Comparison of ENCODE assay signal across 16 cellular contexts in the genomic region with DNA sequence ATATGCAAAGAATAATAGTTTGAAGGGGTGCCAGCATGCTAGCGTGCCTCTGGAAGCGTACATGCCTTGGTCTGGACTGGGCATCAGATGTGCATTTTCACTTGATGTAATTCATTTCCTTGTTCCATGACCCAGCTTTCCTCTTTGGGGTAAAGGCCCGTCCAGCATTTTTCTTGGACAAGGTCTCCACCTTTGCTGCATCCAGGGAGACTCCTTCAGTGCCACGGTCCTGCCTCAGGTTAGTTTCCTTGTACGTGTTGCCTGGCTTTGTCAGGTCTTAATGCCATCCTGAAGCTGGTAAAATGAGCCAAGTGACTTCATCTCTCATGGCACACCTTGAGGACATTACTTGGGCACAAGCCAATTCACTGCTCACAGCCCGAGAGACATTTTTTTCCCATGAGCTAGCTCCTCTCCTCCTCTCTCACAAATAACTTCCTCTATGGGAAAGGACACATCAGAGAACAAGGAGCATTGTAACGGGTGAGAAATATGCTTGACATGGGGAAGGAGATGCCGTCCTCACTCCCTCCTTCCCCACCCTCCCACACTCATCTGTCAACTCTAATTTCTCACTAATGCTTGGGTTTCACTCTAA. TPM values are rescaled to one million over a fixed set of nuclear protein-coding genes. Genes with fewer than 3 reads are reported as not detected.
A peak's percentile ranks its signal among the peaks of the same experiment; 100 is the strongest.
DNase-seq lines count a peak whose midpoint lies in the region; ATAC-seq and TF ChIP-seq lines count a peak whose summit lies in the region.
"Had no signal": no experiment of that assay in that cellular context is flagged by ENCODE, and none has a peak within 500 bp of the region (broad histone marks: within the 10 kb centered on the region; RNA-seq: fewer than 3 reads in every experiment).

No MANE protein-coding gene starts in this region.

- H3K4me3 ChIP-seq in Panc1 (ENCODE audit: low read depth in 2 of 2, low read length in 2 of 2) (peak overlapping the region; percentile 16 to 45), esophagus muscularis mucosa (no peak overlapping the region), prostate gland (no peak overlapping the region), dorsolateral prefrontal cortex (no peak overlapping the region)
- H3K4me3 ChIP-seq: BLaER1 treated with 17β-estradiol and CSF1 and Interleukin-3, amounts not matched to agents 10 nM and 100 nM had no signal

- WGBS in esophagus muscularis mucosa, result 55% methylated on average over 8 of the region's 8 CpGs
- 36% methylated on average over 8 of the region's 8 CpGs for WGBS in prostate gland

- peak overlapping the region; percentile 94 for H3K27ac Mint-ChIP-seq in Calu3 (ENCODE audit: unreplicated experiment)
- H3K27ac Mint-ChIP-seq: activated CD8-positive, alpha-beta T cell treated with anti-CD3 and anti-CD28 coated beads, Interleukin-2, amount 10 ng/mL, durations not matched to agents 7 days and 5 days; activated naive CD4-positive, alpha-beta T cell treated with anti-CD3 and anti-CD28 coated beads, Interleukin-2, amount 50 U/mL, for 72 hours; nephron; stimulated activated naive CD8-positive, alpha-beta T cell treated with anti-CD3 and anti-CD28 coated beads, Interleukin-15, amount 100 ng/mL, for 72 hours; T-helper 1 cell treated with Interleukin-12 subunit alpha and Interleukin-12 subunit beta and Interleukin-4 antibody, amounts not matched to agents 30 μg/mL and 1 μg/mL, for 36 hours had no signal

- ATAC-seq in Panc1 (peak; percentile 80), GM18861 (IDR thresholded peaks at IDR 0.05; ENCODE audit: unreplicated experiment) (no peak)
- ATAC-seq: activated CD8-positive, alpha-beta T cell treated with anti-CD3 and anti-CD28 coated beads, Interleukin-2, amount 10 ng/mL, durations not matched to agents 7 days and 5 days; activated naive CD4-positive, alpha-beta T cell treated with anti-CD3 and anti-CD28 coated beads, Interleukin-2, amount 50 U/mL, for 72 hours; stimulated activated naive CD8-positive, alpha-beta T cell treated with anti-CD3 and anti-CD28 coated beads, Interleukin-15, amount 100 ng/mL, for 72 hours had no signal

- H3K9me3 ChIP-seq in Panc1 (ENCODE audit: control insufficient read depth, insufficient read depth, low read depth, low read length) (peaks cover 9% of the 10 kb centered on the region), esophagus muscularis mucosa (peaks cover 0 to 9% (median 4%) of the 10 kb centered on the region in 4 donors), prostate gland (no peaks in the 10 kb centered on the region)

- TF ChIP-seq CTCF in Calu3 (IDR thresholded peaks at IDR 0.05; ENCODE audit: unreplicated experiment) (no peak), Panc1 (IDR thresholded peaks at IDR 0.05) (no peak), esophagus muscularis mucosa (IDR thresholded peaks at IDR 0.05) (no peak), prostate gland (IDR thresholded peaks at IDR 0.05) (no peak), dorsolateral prefrontal cortex (IDR thresholded peaks at IDR 0.05 in 54 of 56, conservative IDR thresholded peaks at IDR 0.05 in 2 of 56; ENCODE audit: low read depth in 1 of 56, partially characterized antibody in 56 of 56) (no peak)

- no peak for TF ChIP-seq EP300 in esophagus muscularis mucosa (IDR thresholded peaks at IDR 0.05)

- peaks cover 2% of the 10 kb centered on the region for H3K9me3 Mint-ChIP-seq in Calu3 (ENCODE audit: low read depth, unreplicated experiment)

- H3K27ac ChIP-seq in Panc1 (ENCODE audit: low read length) (peak overlapping the region; percentile 90), esophagus muscularis mucosa (replicated peaks in 1 of 4) (no peak overlapping the region), prostate gland (no peak overlapping the region), dorsolateral prefrontal cortex (no peak overlapping the region)
- H3K27ac ChIP-seq: BLaER1 treated with 17β-estradiol and CSF1 and Interleukin-3, amounts not matched to agents 10 nM and 100 nM had no signal

- intact Hi-C loops in Calu3 (cut with micrococcal nuclease; ENCODE audit: unreplicated experiment) (loop anchor here (1.0 to 5.0 kb wide), 4 partner anchors 33 to 233 kb away; no protein-coding TSS in a partner anchor), Panc1 (cut with micrococcal nuclease; ENCODE audit: unreplicated experiment) (loop anchor here (5.0 to 10.0 kb wide), 2 partner anchors 181 to 288 kb away; no protein-coding TSS in a partner anchor), esophagus muscularis mucosa (cut with DNase I) (no loop called here), prostate gland (cut with DNase I) (no loop called here), dorsolateral prefrontal cortex (cut with DNase I) (no loop called here)

- CTCF ChIA-PET in Calu3 (lab: Charles Lee), result interaction anchor here (0.7 to 1.7 kb wide), 17 partner anchors 10 to 259 kb away, joined by 3 to 19 read pairs (median 4); a partner anchor contains a TSS
- CTCF ChIA-PET in Panc1 (lab: Charles Lee), result interaction anchor here (0.7 kb wide), 1 partner anchor 41 kb away, joined by 3 read pairs; no protein-coding TSS in a partner anchor

- no peaks in the 10 kb centered on the region for H3K27me3 Mint-ChIP-seq in Calu3 (ENCODE audit: unreplicated experiment)

- H3K36me3 Mint-ChIP-seq in Calu3 (ENCODE audit: insufficient read depth, unreplicated experiment), result peaks cover 23% of the 10 kb centered on the region

- H3K4me1 ChIP-seq in Panc1 (ENCODE audit: control insufficient read depth, insufficient read depth, low read length) (peaks cover 27% of the 10 kb centered on the region), esophagus muscularis mucosa (peaks cover 0 to 7% (median 0%) of the 10 kb centered on the region in 4 donors), prostate gland (replicated peaks) (no peaks in the 10 kb centered on the region)

- no TSS peak for BruUV-seq in Calu3 (replicated peaks; lab: Mats Ljungman, UMichigan)
- no TSS peak for BruUV-seq in Panc1 (replicated peaks; lab: Mats Ljungman, UMichigan)

- H3K36me3 ChIP-seq in Panc1 (ENCODE audit: control insufficient read depth, insufficient read depth, low read length) (no peaks in the 10 kb centered on the region), esophagus muscularis mucosa (no peaks in the 10 kb centered on the region), prostate gland (no peaks in the 10 kb centered on the region)
- H3K36me3 ChIP-seq: BLaER1 treated with 17β-estradiol and CSF1 and Interleukin-3, amounts not matched to agents 10 nM and 100 nM had no signal

- no peaks in the 10 kb centered on the region for H3K27me3 ChIP-seq in Panc1 (ENCODE audit: control insufficient read depth, insufficient read depth, low read length)
- no peaks in the 10 kb centered on the region for H3K27me3 ChIP-seq in esophagus muscularis mucosa
- H3K27me3 ChIP-seq in prostate gland (replicated peaks; ENCODE audit: insufficient read depth), result no peaks in the 10 kb centered on the region
- H3K27me3 ChIP-seq in dorsolateral prefrontal cortex, result no peaks in the 10 kb centered on the region
- H3K27me3 ChIP-seq: BLaER1 treated with 17β-estradiol and CSF1 and Interleukin-3, amounts not matched to agents 10 nM and 100 nM had no signal

- POLR2A ChIA-PET in Panc1 (lab: Charles Lee), result interaction anchor here (0.8 to 0.9 kb wide), 3 partner anchors 13 to 20 kb away, joined by 3 to 7 read pairs (median 3); no protein-coding TSS in a partner anchor

- H3K4me3 Mint-ChIP-seq in Calu3 (ENCODE audit: low read depth, unreplicated experiment), result peak overlapping the region; percentile 44
- H3K4me3 Mint-ChIP-seq: activated CD8-positive, alpha-beta T cell treated with anti-CD3 and anti-CD28 coated beads, Interleukin-2, amount 10 ng/mL, durations not matched to agents 7 days and 5 days; nephron; stimulated activated naive CD8-positive, alpha-beta T cell treated with anti-CD3 and anti-CD28 coated beads, Interleukin-15, amount 100 ng/mL, for 72 hours; T-helper 1 cell treated with Interleukin-12 subunit alpha and Interleukin-12 subunit beta and Interleukin-4 antibody, amounts not matched to agents 30 μg/mL and 1 μg/mL, for 36 hours had no signal

- in situ Hi-C loops in Panc1 (cut with HindIII; ENCODE audit: low pct_unique_long_range_greater_than_20kb, low sequenced_read_pairs), result no loop called here

- peaks cover 37% of the 10 kb centered on the region for H3K4me1 Mint-ChIP-seq in Calu3 (ENCODE audit: low read depth, unreplicated experiment)
- H3K4me1 Mint-ChIP-seq: nephron; stimulated activated naive CD8-positive, alpha-beta T cell treated with anti-CD3 and anti-CD28 coated beads, Interleukin-15, amount 100 ng/mL, for 72 hours had no signal

- DNase-seq in Calu3 (peak; percentile 77), Panc1 (ENCODE audit: low read depth, low spot score) (peak; percentile 59), esophagus muscularis mucosa (ENCODE audit: extremely low spot score) (peak; percentile 78), prostate gland (ENCODE audit: low spot score) (peak; percentile 53), pons (ENCODE audit: low spot score) (no peak), dorsolateral prefrontal cortex (no peak)
- no peak for DNase-seq in activated CD4-positive, alpha-beta T cell treated with anti-CD3 and anti-CD28 coated beads for 48 hours
- DNase-seq: activated CD8-positive, alpha-beta T cell treated with anti-CD3 and anti-CD28 coated beads, Interleukin-2, amount 10 ng/mL, durations not matched to agents 7 days and 5 days; effector CD8-positive, alpha-beta T cell; NCI-H1092; stimulated activated naive CD8-positive, alpha-beta T cell treated with anti-CD3 and anti-CD28 coated beads, Interleukin-15, amount 100 ng/mL, for 72 hours had no signal

- TF ChIP-seq POLR2A in esophagus muscularis mucosa (IDR thresholded peaks at IDR 0.05; ENCODE audit: low read depth), result no peak
- TF ChIP-seq POLR2A in prostate gland (IDR thresholded peaks at IDR 0.05), result no peak

RNA-seq across cellular contexts. Expression of a gene that starts 23.9 kb away (rescaled TPM):
- total RNA-seq in Calu3 (2022) (24.7 and 40.6 TPM in 2 replicates), Panc1 (2021; ENCODE audit: unreplicated experiment) (15.1 TPM), esophagus muscularis mucosa (10 to 100 TPM in 3 of 4 donors, 1 to 10 TPM in 1; 5.4 to 29.1 (median 23.0) TPM), prostate gland (10 to 100 TPM; 15.6 to 20.4 TPM), dorsolateral prefrontal cortex (10 to 100 TPM in 56 of 120 experiments, 1 to 10 TPM in 64; 3.0 to 39.8 (median 9.7) TPM)
- 18.0 TPM for polyA plus RNA-seq in Panc1 (2012; ENCODE audit: insufficient read length)
- total RNA-seq: activated CD8-positive, alpha-beta T cell treated with anti-CD3 and anti-CD28 coated beads, Interleukin-2, amount 10 ng/mL, durations not matched to agents 7 days and 5 days had no signal

Comparison
In these comparisons a context has a peak if more than half of its experiments do, and no peak if none do; other contexts are left out.
1. DNase-seq: peak in Calu3 (single experiment), Panc1 (single experiment), esophagus muscularis mucosa (single experiment) and prostate gland (single experiment); none in pons (single experiment), dorsolateral prefrontal cortex (0 of 10) and activated CD4-positive, alpha-beta T cell treated with anti-CD3 and anti-CD28 coated beads for 48 hours (single experiment).
2. H3K4me3 ChIP-seq: peak in Panc1 (2 of 2); none in esophagus muscularis mucosa (0 of 4), prostate gland (0 of 2) and dorsolateral prefrontal cortex (0 of 59).
3. intact Hi-C loops: an anchor here in Calu3 (1.0 to 5.0 kb wide) and Panc1 (5.0 to 10.0 kb wide); none called in esophagus muscularis mucosa, prostate gland and dorsolateral prefrontal cortex.